In genomic region chr9:136645903-136646754, GRCh38 we compare ENCODE assay signal across 1 cellular context.
TF ChIP-seq lines count a peak whose summit lies in the region.

No MANE protein-coding gene starts in this region.

TF ChIP-seq in GM12878, 131 proteins besides CTCF, POLR2A, EP300 and RAD21 (continued from another document):
- TF ChIP-seq SPI1 (IDR thresholded peaks at IDR 0.05; ENCODE audit: borderline replicate concordance, insufficient read depth, low read depth, low read length) (no peak), PRDM15 (CRISPR knock-in tag; IDR thresholded peaks at IDR 0.05) (no peak), ZNF592 (IDR thresholded peaks at IDR 0.05) (0 out of 2 replicates have a peak, but pooled peaks have one; percentile 25), E2F4 (IDR thresholded peaks at IDR 0.05; ENCODE audit: low read depth, low read length) (no peak), SMAD5 (IDR thresholded peaks at IDR 0.05; ENCODE audit: low read depth) (no peak), ZNF217 (IDR thresholded peaks at IDR 0.05) (no peak), SMAD1 (IDR thresholded peaks at IDR 0.05; ENCODE audit: low read depth, partially characterized antibody) (no peak), ASH2L (IDR thresholded peaks at IDR 0.05; ENCODE audit: borderline replicate concordance, low read depth) (no peak), PAX5 (IDR thresholded peaks at IDR 0.05; ENCODE audit: borderline replicate concordance, low read depth, low read length) (0 out of 2 replicates have a peak, but pooled peaks have one; percentile 14), ZBTB11 (CRISPR knock-in tag; IDR thresholded peaks at IDR 0.05) (no peak), IKZF1 (conservative IDR thresholded peaks at IDR 0.05) (peak; percentile 37; the same call in 1 of the 2 replicates), TAF1 (IDR thresholded peaks at IDR 0.05; ENCODE audit: borderline replicate concordance, low read depth, low read length) (0 out of 2 replicates have a peak, but pooled peaks have one; percentile 26), NRF1 (conservative IDR thresholded peaks at IDR 0.05; ENCODE audit: low read depth, low read length) (no peak), EZH2 (IDR thresholded peaks at IDR 0.05; ENCODE audit: borderline replicate concordance, control insufficient read depth, low read depth, low read length) (no peak), SIN3A (IDR thresholded peaks at IDR 0.05; ENCODE audit: low read depth, low read length) (no peak), ZNF622 (IDR thresholded peaks at IDR 0.05) (no peak), MLLT1 (IDR thresholded peaks at IDR 0.05) (0 out of 2 replicates have a peak, but pooled peaks have one; percentile 25), POLR2AphosphoS2 (IDR thresholded peaks at IDR 0.05; ENCODE audit: low read depth, low read length) (no peak), ZNF687 (IDR thresholded peaks at IDR 0.05) (peak; percentile 18; the same call in 1 of the 2 replicates), JUNB (IDR thresholded peaks at IDR 0.05) (no peak), CHD1 (IDR thresholded peaks at IDR 0.05; ENCODE audit: low read depth, low read length) (no peak)
